ENCODE assay signal across 1 cellular context in the genomic region with DNA sequence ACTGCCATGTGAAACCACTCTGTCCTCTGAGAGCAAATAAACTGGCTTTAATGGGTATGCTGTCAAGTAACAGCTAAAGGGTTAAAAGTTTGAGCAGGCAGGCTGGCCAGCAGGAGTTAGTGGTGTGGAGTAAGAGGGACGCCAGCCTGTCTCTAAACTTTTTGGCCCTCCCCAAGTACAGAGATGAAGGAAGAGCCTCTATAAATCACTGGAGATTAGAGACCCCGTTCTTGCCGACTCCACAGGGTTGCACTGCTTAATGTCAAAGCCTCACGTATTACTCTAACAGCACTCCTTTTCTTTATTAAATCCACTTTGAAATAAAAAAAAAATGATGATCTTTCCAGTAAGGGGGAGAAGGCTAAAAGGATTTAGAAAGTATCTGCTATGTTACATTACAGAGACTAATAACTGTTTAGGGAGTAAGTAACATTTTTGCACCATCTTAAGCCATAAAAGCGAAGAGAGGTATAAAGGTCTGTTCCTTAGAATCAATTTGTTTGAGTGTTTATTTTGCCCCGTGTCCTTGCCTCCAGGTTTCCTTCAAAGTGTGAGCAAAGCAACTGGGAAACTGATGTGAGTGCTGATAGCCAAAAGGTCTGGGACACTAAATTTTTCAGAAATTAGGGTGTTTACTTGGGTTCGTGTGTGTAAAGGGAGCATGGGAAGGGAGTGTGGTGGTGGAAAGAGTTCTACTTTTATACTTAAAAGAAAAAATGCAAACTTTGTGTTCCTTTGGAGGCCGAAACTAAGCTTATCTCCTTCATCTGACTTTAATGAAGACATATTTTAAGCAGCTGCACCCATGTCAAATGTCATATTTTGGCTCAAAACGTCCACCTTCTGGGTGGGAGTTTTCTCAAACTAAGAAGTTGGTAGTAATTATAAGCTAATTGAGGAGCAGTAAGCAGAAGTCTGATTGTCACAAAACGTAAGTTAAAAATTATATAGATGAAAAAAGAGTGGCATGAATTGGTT.
TF ChIP-seq lines count a peak whose summit lies in the region.

No MANE protein-coding gene starts in this region.

TF ChIP-seq in HEK293, 187 proteins besides CTCF, POLR2A, EP300 and RAD21 (continued from another document):
- TF ChIP-seq GLIS1 (tag by site-specific recombination; IDR thresholded peaks at IDR 0.05): 0 out of 2 replicates have a peak, but pooled peaks have one; percentile 47
